ENCODE assay signal across 1 cellular context in the genomic region with DNA sequence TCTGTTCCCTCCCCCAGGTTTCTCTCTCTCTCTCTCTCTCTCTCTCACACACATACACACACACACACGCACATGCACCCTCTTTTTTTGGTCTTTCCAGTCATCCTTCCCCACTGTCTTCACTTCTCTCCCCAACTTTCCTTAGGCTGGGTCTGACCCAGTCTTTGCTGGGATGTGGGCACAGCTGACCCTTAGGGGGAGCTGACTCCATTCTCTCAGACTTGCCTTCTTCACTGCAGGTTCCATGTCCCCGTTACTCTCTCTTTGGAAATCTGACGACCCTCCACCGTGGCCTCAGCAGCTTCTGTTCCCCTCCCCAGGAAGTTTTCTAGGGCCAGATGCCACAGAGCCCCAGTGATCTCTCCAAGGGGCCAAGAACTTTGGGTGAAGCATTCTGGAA.
TF ChIP-seq lines count a peak whose summit lies in the region.

No MANE protein-coding gene starts in this region.

TF ChIP-seq in H1, 55 proteins besides CTCF, POLR2A, EP300 and RAD21:
- TF ChIP-seq RXRA (IDR thresholded peaks at IDR 0.05; ENCODE audit: insufficient read depth, low read depth, low read length) (no peak), BACH1 (IDR thresholded peaks at IDR 0.05; ENCODE audit: low read length) (no peak), SP1 (IDR thresholded peaks at IDR 0.05; ENCODE audit: low read depth, low read length) (no peak), EGR1 (IDR thresholded peaks at IDR 0.05; ENCODE audit: borderline replicate concordance, low read depth, low read length) (no peak)
